Comparison of ENCODE assay signal across 8 cellular contexts in genomic region chr2:96470636-96471035, GRCh38. TPM values are rescaled to one million over a fixed set of nuclear protein-coding genes. Genes with fewer than 3 reads are reported as not detected.
DNase-seq lines count a peak whose midpoint lies in the region; ATAC-seq, FAIRE-seq and TF ChIP-seq lines count a peak whose summit lies in the region.

No MANE protein-coding gene starts in this region.

- H3K36me3 ChIP-seq in OCI-LY1 (ENCODE audit: insufficient read depth, low read length) (no peaks in the 10 kb centered on the region), small intestine (ENCODE audit: control insufficient read depth in 2 of 2, insufficient read depth in 2 of 2, low read length in 2 of 2) (no peaks in the 10 kb centered on the region), Karpas-422 (ENCODE audit: insufficient read depth, low read length) (no peaks in the 10 kb centered on the region)

- H3K79me2 ChIP-seq in OCI-LY1 (ENCODE audit: insufficient read depth, low read length), result no peaks in the 10 kb centered on the region
- H3K79me2 ChIP-seq in Karpas-422 (ENCODE audit: low read length), result no peaks in the 10 kb centered on the region

- H3K4me3 ChIP-seq in OCI-LY1 (ENCODE audit: low read depth, low read length, poor library complexity, severe bottlenecking) (no peak overlapping the region), small intestine (ENCODE audit: low read depth in 1 of 2, low read length in 2 of 2) (no peak overlapping the region), Karpas-422 (ENCODE audit: low read length) (no peak overlapping the region)

- no peaks in the 10 kb centered on the region for H3K36me3 Mint-ChIP-seq in CD14-positive monocyte
- H3K36me3 Mint-ChIP-seq in activated naive CD8-positive, alpha-beta T cell treated with anti-CD3 and anti-CD28 coated beads, Interleukin-2, amount 50 U/mL, for 24 hours (ENCODE audit: low read depth), result no peaks in the 10 kb centered on the region

- peaks cover 5 to 13% (median 12%) of the 10 kb centered on the region in 3 donors for H3K27me3 Mint-ChIP-seq in CD14-positive monocyte (ENCODE audit: low read depth in 3 of 3)
- peaks cover 7% of the 10 kb centered on the region for H3K27me3 Mint-ChIP-seq in activated naive CD8-positive, alpha-beta T cell treated with anti-CD3 and anti-CD28 coated beads, Interleukin-2, amount 50 U/mL, for 24 hours

- intact Hi-C loops in CD14-positive monocyte (cut with micrococcal nuclease), result loop anchor here (2.0 to 5.0 kb wide), 2 partner anchors 37 to 38 kb away; partner anchors contain the start of gene NEURL3 (in 1 of the 2)

- no peak overlapping the region for H2AFZ ChIP-seq in OCI-LY1 (ENCODE audit: low read length)
- no peak overlapping the region for H2AFZ ChIP-seq in Karpas-422 (ENCODE audit: low read length)

- H3K27me3 ChIP-seq in OCI-LY1 (ENCODE audit: insufficient read depth, low read length), result no peaks in the 10 kb centered on the region
- H3K27me3 ChIP-seq in small intestine (ENCODE audit: control insufficient read depth in 2 of 2, insufficient read depth in 2 of 2, low read length in 2 of 2), result no peaks in the 10 kb centered on the region
- H3K27me3 ChIP-seq in Karpas-422 (ENCODE audit: low read length), result no peaks in the 10 kb centered on the region

- no peak overlapping the region for H3K9ac ChIP-seq in OCI-LY1 (ENCODE audit: low read length)
- no peak overlapping the region for H3K9ac ChIP-seq in Karpas-422 (ENCODE audit: low read length)

- no peaks in the 10 kb centered on the region for H4K20me1 ChIP-seq in OCI-LY1 (ENCODE audit: insufficient read depth, low read length)
- H4K20me1 ChIP-seq in Karpas-422 (ENCODE audit: insufficient read depth, low read depth, low read length), result no peaks in the 10 kb centered on the region

- no peaks in the 10 kb centered on the region for H3K4me1 ChIP-seq in OCI-LY1 (ENCODE audit: insufficient read depth, low read length, severe bottlenecking)
- H3K4me1 ChIP-seq in small intestine (ENCODE audit: control insufficient read depth in 2 of 2, insufficient read depth in 1 of 2, low read depth in 1 of 2, low read length in 1 of 2), result no peaks in the 10 kb centered on the region
- peaks cover 6% of the 10 kb centered on the region for H3K4me1 ChIP-seq in Karpas-422 (ENCODE audit: low read length)

- FAIRE-seq in small intestine (lab: Jason Lieb, UNC), result no peak

- no peaks in the 10 kb centered on the region for H3K9me3 ChIP-seq in OCI-LY1 (ENCODE audit: low read length)
- H3K9me3 ChIP-seq in small intestine (ENCODE audit: control insufficient read depth, low read depth), result no peaks in the 10 kb centered on the region
- no peaks in the 10 kb centered on the region for H3K9me3 ChIP-seq in Karpas-422 (ENCODE audit: low read length)

- H3K9me3 Mint-ChIP-seq in CD14-positive monocyte, result peaks cover 0 to 9% (median 4%) of the 10 kb centered on the region in 7 donors
- H3K9me3 Mint-ChIP-seq in activated naive CD8-positive, alpha-beta T cell treated with anti-CD3 and anti-CD28 coated beads, Interleukin-2, amount 50 U/mL, for 24 hours, result no peaks in the 10 kb centered on the region

- H3K27ac Mint-ChIP-seq in CD14-positive monocyte, result no peak overlapping the region
- no peak overlapping the region for H3K27ac Mint-ChIP-seq in activated naive CD8-positive, alpha-beta T cell treated with anti-CD3 and anti-CD28 coated beads, Interleukin-2, amount 50 U/mL, for 24 hours

- H3K4me3 Mint-ChIP-seq in CD14-positive monocyte, result peak overlapping the region; percentile 0 to 43
- no peak overlapping the region for H3K4me3 Mint-ChIP-seq in activated naive CD8-positive, alpha-beta T cell treated with anti-CD3 and anti-CD28 coated beads, Interleukin-2, amount 50 U/mL, for 24 hours

- H3K9me2 ChIP-seq in OCI-LY1 (ENCODE audit: low read depth, low read length) (no peaks in the 10 kb centered on the region), Karpas-422 (replicated peaks; ENCODE audit: insufficient read depth, low read length) (no peaks in the 10 kb centered on the region)

- H3K4me2 ChIP-seq in OCI-LY1 (ENCODE audit: low read length), result no peak overlapping the region
- no peak overlapping the region for H3K4me2 ChIP-seq in Karpas-422 (ENCODE audit: low read depth, low read length, poor library complexity, severe bottlenecking)

- peak; percentile 81 for ATAC-seq in activated naive CD8-positive, alpha-beta T cell treated with anti-CD3 and anti-CD28 coated beads, Interleukin-2, amount 50 U/mL, for 24 hours
- no peak for ATAC-seq in HG03439 (IDR thresholded peaks at IDR 0.05; ENCODE audit: unreplicated experiment)
- no peak for ATAC-seq in HG03378 (IDR thresholded peaks at IDR 0.05; ENCODE audit: unreplicated experiment)

- H3K4me1 Mint-ChIP-seq in CD14-positive monocyte, result peaks cover 10% of the 10 kb centered on the region
- H3K4me1 Mint-ChIP-seq in activated naive CD8-positive, alpha-beta T cell treated with anti-CD3 and anti-CD28 coated beads, Interleukin-2, amount 50 U/mL, for 24 hours, result peaks cover 8% of the 10 kb centered on the region

- H3K27ac ChIP-seq in OCI-LY1 (ENCODE audit: low read depth, low read length, poor library complexity, severe bottlenecking) (no peak overlapping the region), small intestine (ENCODE audit: low read depth in 1 of 2, low read length in 1 of 2) (no peak overlapping the region), Karpas-422 (ENCODE audit: low read length) (no peak overlapping the region)

- 8 to 12% (median 12%) methylated on average over 19 to 25 of the region's 25 CpGs for WGBS in small intestine, 3 donors

- H3F3A ChIP-seq in OCI-LY1 (ENCODE audit: insufficient read depth, low read length), result no peaks in the 10 kb centered on the region

- DNase-seq in CD14-positive monocyte (ENCODE audit: low spot score) (peak; percentile 58), iPS DF 4.7 (ENCODE audit: extremely low read depth, low spot score) (peak; percentile 38), small intestine (peak; percentile 32), Karpas-422 (no peak)
- DNase-seq in activated naive CD8-positive, alpha-beta T cell treated with anti-CD3 and anti-CD28 coated beads, Interleukin-2, amount 50 U/mL, for 24 hours, result peak; percentile 75

- TF ChIP-seq CTCF in CD14-positive monocyte (IDR thresholded peaks at IDR 0.05) (peak; percentile 83), OCI-LY1 (IDR thresholded peaks at IDR 0.05; ENCODE audit: low read length) (peak; percentile 33; the same call in 1 of the 2 replicates)

RNA-seq across cellular contexts. Expression of gene NEURL3, which starts 34.5 kb away (rescaled TPM):
- not detected for polyA plus RNA-seq in CD14-positive monocyte
- 1 to 10 TPM in 2 of 3 donors, under 1 TPM in 1; 0.61 to 6.2 (median 3.1) TPM for polyA plus RNA-seq in small intestine
- not detected in 2 replicates for total RNA-seq in Karpas-422 (2014; rRNA removed; shearing (Covaris generic); ENCODE audit: low replicate concordance)
